18 cellular contexts compared by ENCODE assay signal in genomic region chrX:15356444-15356843, GRCh38. TPM values are rescaled to one million over a fixed set of nuclear protein-coding genes. Genes with fewer than 3 reads are reported as not detected.
A peak's percentile ranks its signal among the peaks of the same experiment; 100 is the strongest.
DNase-seq lines count a peak whose midpoint lies in the region; ATAC-seq and TF ChIP-seq lines count a peak whose summit lies in the region.
"Had no signal": no experiment of that assay in that cellular context is flagged by ENCODE, and none has a peak within 500 bp of the region (broad histone marks: within the 10 kb centered on the region; RNA-seq: fewer than 3 reads in every experiment).

No MANE protein-coding gene starts in this region.

- peak; percentile 15 for DNase-seq in EH (ENCODE audit: low read depth)
- peak; percentile 43 for DNase-seq in MV-4-11 (lab: John Stamatoyannopoulos, UW)
- peak; percentile 92 for DNase-seq in fibroblast of peridontal ligament (ENCODE audit: extremely low read depth)
- no peak for DNase-seq in sciatic nerve (ENCODE audit: low spot score)
- DNase-seq in lower leg skin (ENCODE audit: low spot score in 2 of 2), result no peak
- no peak for DNase-seq in mesenteric fat pad (ENCODE audit: low spot score)
- DNase-seq: activated CD4-positive, alpha-beta T cell treated with anti-CD3 and anti-CD28 coated beads, Interleukin-2, amount 50 U/mL, for 1 hour; activated naive CD4-positive, alpha-beta T cell treated with anti-CD3 and anti-CD28 coated beads, Interleukin-2, amount 10 ng/mL, durations not matched to agents 7 days and 5 days; body of pancreas; left colon; NCI-H748 treated with DMSO at 0.1 percent for 48 hours; ovary; stimulated activated CD4-positive, alpha-beta T cell treated with anti-CD3 and anti-CD28 coated beads, Interleukin-4, amount 100 ng/mL, for 1 hour had no signal

- TF ChIP-seq POLR2A in lower leg skin (IDR thresholded peaks at IDR 0.05), result no peak

- ATAC-seq in sciatic nerve (peak; percentile 91), HG02885 (IDR thresholded peaks at IDR 0.05; ENCODE audit: poor library complexity, unreplicated experiment) (no peak)
- ATAC-seq: body of pancreas, esophagus mucosa, left colon had no signal

- intact Hi-C loops in sciatic nerve (cut with DNase I), result no loop called here
- intact Hi-C loops in lower leg skin (cut with DNase I; ENCODE audit: low total_unique reads), result no loop called here

- H3K4me3 ChIP-seq in lower leg skin (ENCODE audit: low read depth, poor library complexity, severe bottlenecking), result no peak overlapping the region
- H3K4me3 ChIP-seq: BLaER1, body of pancreas, ovary had no signal

- WGBS in lower leg skin, 2 donors, result 21 to 38% methylated on average over 1 of the region's 1 CpG

- TF ChIP-seq CTCF in lower leg skin (IDR thresholded peaks at IDR 0.05), result no peak

RNA-seq across cellular contexts. Expression of gene PIGA, which starts 21.1 kb away (rescaled TPM):
- total RNA-seq in sciatic nerve, result 11.5 TPM
- total RNA-seq in lower leg skin, result 10 to 100 TPM in 3 of 4 donors, 1 to 10 TPM in 1; 9.5 to 28.6 (median 14.1) TPM
- 16.6 TPM for total RNA-seq in mesenteric fat pad

RNA-seq across cellular contexts. Expression of gene VEGFD, which starts 27.8 kb away (rescaled TPM):
- total RNA-seq in sciatic nerve, result 4.6 TPM
- total RNA-seq in lower leg skin, result 1 to 10 TPM in 2 of 4 donors, not detected in 2; 1.5 to 1.8 TPM
- 8.2 TPM for total RNA-seq in mesenteric fat pad

RNA-seq across cellular contexts. Expression of gene ASB11, which starts 41.0 kb away (rescaled TPM):
- total RNA-seq in sciatic nerve, result not detected
- total RNA-seq in lower leg skin, result 1 to 10 TPM in 2 of 4 donors, under 1 TPM in 1, not detected in 1; 0.55 to 1.8 (median 1.7) TPM
- total RNA-seq in mesenteric fat pad, result not detected
- total RNA-seq: dermis microvascular lymphatic vessel endothelial cell, esophagus mucosa, ovary, RPMI7951 had no signal

Comparison
In these comparisons a context has a peak if more than half of its experiments do, and no peak if none do; other contexts are left out.
1. DNase-seq: peak in EH (single experiment), MV-4-11 (single experiment) and fibroblast of peridontal ligament (single experiment); none in sciatic nerve (single experiment), lower leg skin (0 of 2) and mesenteric fat pad (single experiment).